In genomic region chr15:40293905-40294895, GRCh38 we compare ENCODE assay signal across 2 cellular contexts.
TF ChIP-seq lines count a peak whose summit lies in the region.

No MANE protein-coding gene starts in this region.

TF ChIP-seq in HEK293, 187 proteins besides CTCF, POLR2A, EP300 and RAD21:
- TF ChIP-seq ZNF157 (tag by site-specific recombination; IDR thresholded peaks at IDR 0.05), result no peak
- TF ChIP-seq, protein P1, sequence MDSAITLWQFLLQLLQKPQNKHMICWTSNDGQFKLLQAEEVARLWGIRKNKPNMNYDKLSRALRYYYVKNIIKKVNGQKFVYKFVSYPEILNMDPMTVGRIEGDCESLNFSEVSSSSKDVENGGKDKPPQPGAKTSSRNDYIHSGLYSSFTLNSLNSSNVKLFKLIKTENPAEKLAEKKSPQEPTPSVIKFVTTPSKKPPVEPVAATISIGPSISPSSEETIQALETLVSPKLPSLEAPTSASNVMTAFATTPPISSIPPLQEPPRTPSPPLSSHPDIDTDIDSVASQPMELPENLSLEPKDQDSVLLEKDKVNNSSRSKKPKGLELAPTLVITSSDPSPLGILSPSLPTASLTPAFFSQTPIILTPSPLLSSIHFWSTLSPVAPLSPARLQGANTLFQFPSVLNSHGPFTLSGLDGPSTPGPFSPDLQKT (IDR thresholded peaks at IDR 0.05; ENCODE audit: borderline replicate concordance, low read depth, low read length), result no peak
- TF ChIP-seq ZNF16 (tag by site-specific recombination; IDR thresholded peaks at IDR 0.05; ENCODE audit: low read depth), result no peak
- no peak for TF ChIP-seq YY1 (tag by site-specific recombination; IDR thresholded peaks at IDR 0.05)
- peak; percentile 84 for TF ChIP-seq EGR2 (tag by site-specific recombination; IDR thresholded peaks at IDR 0.05; ENCODE audit: low read depth)
- no peak for TF ChIP-seq ZBTB1 (tag by site-specific recombination; IDR thresholded peaks at IDR 0.05)
- TF ChIP-seq ATF2 (tag by site-specific recombination; IDR thresholded peaks at IDR 0.05; ENCODE audit: low read depth), result no peak
- TF ChIP-seq ZNF501 (tag by site-specific recombination; IDR thresholded peaks at IDR 0.05), result no peak
- TF ChIP-seq ZNF354C (tag by site-specific recombination; IDR thresholded peaks at IDR 0.05; ENCODE audit: borderline replicate concordance, low read depth), result no peak
- TF ChIP-seq ZFP37 (tag by site-specific recombination; IDR thresholded peaks at IDR 0.05), result no peak
- TF ChIP-seq IKZF3 (tag by site-specific recombination; IDR thresholded peaks at IDR 0.05), result no peak
- no peak for TF ChIP-seq AEBP2 (tag by site-specific recombination; IDR thresholded peaks at IDR 0.05; ENCODE audit: borderline replicate concordance)
- no peak for TF ChIP-seq ZNF398 (tag by site-specific recombination; IDR thresholded peaks at IDR 0.05)
- TF ChIP-seq KLF1 (tag by site-specific recombination; IDR thresholded peaks at IDR 0.05), result no peak
- TF ChIP-seq ZFHX2 (tag by site-specific recombination; conservative IDR thresholded peaks at IDR 0.05), result peak; percentile 79
- TF ChIP-seq, protein P2, sequence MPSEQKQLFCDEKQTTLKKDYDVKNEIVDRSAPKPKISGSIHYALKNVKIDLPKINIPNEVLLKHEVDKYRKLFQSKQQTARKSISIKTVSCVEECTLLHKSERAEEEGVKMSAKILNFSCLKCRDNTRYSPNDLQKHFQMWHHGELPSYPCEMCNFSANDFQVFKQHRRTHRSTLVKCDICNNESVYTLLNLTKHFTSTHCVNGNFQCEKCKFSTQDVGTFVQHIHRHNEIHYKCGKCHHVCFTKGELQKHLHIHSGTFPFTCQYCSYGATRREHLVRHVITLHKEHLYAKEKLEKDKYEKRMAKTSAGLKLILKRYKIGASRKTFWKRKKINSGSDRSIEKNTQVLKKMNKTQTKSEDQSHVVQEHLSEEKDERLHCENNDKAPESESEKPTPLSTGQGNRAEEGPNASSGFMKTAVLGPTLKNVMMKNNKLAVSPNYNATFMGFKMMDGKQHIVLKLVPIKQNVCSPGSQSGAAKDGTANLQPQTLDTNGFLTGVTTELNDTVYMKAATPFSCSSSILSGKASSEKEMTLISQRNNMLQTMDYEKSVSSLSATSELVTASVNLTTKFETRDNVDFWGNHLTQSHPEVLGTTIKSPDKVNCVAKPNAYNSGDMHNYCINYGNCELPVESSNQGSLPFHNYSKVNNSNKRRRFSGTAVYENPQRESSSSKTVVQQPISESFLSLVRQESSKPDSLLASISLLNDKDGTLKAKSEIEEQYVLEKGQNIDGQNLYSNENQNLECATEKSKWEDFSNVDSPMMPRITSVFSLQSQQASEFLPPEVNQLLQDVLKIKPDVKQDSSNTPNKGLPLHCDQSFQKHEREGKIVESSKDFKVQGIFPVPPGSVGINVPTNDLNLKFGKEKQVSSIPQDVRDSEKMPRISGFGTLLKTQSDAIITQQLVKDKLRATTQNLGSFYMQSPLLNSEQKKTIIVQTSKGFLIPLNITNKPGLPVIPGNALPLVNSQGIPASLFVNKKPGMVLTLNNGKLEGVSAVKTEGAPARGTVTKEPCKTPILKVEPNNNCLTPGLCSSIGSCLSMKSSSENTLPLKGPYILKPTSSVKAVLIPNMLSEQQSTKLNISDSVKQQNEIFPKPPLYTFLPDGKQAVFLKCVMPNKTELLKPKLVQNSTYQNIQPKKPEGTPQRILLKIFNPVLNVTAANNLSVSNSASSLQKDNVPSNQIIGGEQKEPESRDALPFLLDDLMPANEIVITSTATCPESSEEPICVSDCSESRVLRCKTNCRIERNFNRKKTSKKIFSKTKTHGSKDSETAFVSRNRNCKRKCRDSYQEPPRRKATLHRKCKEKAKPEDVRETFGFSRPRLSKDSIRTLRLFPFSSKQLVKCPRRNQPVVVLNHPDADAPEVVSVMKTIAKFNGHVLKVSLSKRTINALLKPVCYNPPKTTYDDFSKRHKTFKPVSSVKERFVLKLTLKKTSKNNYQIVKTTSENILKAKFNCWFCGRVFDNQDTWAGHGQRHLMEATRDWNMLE (tag by site-specific recombination; conservative IDR thresholded peaks at IDR 0.05; ENCODE audit: low read depth), result no peak

TF ChIP-seq in H1, 55 proteins besides CTCF, POLR2A, EP300 and RAD21:
- TF ChIP-seq, protein P3, sequence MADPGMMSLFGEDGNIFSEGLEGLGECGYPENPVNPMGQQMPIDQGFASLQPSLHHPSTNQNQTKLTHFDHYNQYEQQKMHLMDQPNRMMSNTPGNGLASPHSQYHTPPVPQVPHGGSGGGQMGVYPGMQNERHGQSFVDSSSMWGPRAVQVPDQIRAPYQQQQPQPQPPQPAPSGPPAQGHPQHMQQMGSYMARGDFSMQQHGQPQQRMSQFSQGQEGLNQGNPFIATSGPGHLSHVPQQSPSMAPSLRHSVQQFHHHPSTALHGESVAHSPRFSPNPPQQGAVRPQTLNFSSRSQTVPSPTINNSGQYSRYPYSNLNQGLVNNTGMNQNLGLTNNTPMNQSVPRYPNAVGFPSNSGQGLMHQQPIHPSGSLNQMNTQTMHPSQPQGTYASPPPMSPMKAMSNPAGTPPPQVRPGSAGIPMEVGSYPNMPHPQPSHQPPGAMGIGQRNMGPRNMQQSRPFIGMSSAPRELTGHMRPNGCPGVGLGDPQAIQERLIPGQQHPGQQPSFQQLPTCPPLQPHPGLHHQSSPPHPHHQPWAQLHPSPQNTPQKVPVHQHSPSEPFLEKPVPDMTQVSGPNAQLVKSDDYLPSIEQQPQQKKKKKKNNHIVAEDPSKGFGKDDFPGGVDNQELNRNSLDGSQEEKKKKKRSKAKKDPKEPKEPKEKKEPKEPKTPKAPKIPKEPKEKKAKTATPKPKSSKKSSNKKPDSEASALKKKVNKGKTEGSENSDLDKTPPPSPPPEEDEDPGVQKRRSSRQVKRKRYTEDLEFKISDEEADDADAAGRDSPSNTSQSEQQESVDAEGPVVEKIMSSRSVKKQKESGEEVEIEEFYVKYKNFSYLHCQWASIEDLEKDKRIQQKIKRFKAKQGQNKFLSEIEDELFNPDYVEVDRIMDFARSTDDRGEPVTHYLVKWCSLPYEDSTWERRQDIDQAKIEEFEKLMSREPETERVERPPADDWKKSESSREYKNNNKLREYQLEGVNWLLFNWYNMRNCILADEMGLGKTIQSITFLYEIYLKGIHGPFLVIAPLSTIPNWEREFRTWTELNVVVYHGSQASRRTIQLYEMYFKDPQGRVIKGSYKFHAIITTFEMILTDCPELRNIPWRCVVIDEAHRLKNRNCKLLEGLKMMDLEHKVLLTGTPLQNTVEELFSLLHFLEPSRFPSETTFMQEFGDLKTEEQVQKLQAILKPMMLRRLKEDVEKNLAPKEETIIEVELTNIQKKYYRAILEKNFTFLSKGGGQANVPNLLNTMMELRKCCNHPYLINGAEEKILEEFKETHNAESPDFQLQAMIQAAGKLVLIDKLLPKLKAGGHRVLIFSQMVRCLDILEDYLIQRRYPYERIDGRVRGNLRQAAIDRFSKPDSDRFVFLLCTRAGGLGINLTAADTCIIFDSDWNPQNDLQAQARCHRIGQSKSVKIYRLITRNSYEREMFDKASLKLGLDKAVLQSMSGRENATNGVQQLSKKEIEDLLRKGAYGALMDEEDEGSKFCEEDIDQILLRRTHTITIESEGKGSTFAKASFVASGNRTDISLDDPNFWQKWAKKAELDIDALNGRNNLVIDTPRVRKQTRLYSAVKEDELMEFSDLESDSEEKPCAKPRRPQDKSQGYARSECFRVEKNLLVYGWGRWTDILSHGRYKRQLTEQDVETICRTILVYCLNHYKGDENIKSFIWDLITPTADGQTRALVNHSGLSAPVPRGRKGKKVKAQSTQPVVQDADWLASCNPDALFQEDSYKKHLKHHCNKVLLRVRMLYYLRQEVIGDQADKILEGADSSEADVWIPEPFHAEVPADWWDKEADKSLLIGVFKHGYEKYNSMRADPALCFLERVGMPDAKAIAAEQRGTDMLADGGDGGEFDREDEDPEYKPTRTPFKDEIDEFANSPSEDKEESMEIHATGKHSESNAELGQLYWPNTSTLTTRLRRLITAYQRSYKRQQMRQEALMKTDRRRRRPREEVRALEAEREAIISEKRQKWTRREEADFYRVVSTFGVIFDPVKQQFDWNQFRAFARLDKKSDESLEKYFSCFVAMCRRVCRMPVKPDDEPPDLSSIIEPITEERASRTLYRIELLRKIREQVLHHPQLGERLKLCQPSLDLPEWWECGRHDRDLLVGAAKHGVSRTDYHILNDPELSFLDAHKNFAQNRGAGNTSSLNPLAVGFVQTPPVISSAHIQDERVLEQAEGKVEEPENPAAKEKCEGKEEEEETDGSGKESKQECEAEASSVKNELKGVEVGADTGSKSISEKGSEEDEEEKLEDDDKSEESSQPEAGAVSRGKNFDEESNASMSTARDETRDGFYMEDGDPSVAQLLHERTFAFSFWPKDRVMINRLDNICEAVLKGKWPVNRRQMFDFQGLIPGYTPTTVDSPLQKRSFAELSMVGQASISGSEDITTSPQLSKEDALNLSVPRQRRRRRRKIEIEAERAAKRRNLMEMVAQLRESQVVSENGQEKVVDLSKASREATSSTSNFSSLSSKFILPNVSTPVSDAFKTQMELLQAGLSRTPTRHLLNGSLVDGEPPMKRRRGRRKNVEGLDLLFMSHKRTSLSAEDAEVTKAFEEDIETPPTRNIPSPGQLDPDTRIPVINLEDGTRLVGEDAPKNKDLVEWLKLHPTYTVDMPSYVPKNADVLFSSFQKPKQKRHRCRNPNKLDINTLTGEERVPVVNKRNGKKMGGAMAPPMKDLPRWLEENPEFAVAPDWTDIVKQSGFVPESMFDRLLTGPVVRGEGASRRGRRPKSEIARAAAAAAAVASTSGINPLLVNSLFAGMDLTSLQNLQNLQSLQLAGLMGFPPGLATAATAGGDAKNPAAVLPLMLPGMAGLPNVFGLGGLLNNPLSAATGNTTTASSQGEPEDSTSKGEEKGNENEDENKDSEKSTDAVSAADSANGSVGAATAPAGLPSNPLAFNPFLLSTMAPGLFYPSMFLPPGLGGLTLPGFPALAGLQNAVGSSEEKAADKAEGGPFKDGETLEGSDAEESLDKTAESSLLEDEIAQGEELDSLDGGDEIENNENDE (IDR thresholded peaks at IDR 0.05; ENCODE audit: insufficient replicate concordance, low read length), result no peak
- TF ChIP-seq TAF1 (IDR thresholded peaks at IDR 0.05; ENCODE audit: low read depth, low read length), result no peak
- TF ChIP-seq MAFK (IDR thresholded peaks at IDR 0.05; ENCODE audit: low read depth, low read length), result no peak
- TF ChIP-seq BCL11A (IDR thresholded peaks at IDR 0.05; ENCODE audit: low read depth in 2 of 2, low read length in 2 of 2), result no peak
- TF ChIP-seq GABPA (IDR thresholded peaks at IDR 0.05; ENCODE audit: borderline replicate concordance, insufficient read depth, low read length), result no peak
- TF ChIP-seq HDAC2 (IDR thresholded peaks at IDR 0.05; ENCODE audit: borderline replicate concordance in 1 of 2, low read depth in 2 of 2, low read length in 2 of 2), result no peak
- no peak for TF ChIP-seq FOSL1 (IDR thresholded peaks at IDR 0.05; ENCODE audit: insufficient read depth, low read depth, low read length)
- TF ChIP-seq NRF1 (IDR thresholded peaks at IDR 0.05; ENCODE audit: low read depth, low read length), result no peak
- TF ChIP-seq, protein P4, sequence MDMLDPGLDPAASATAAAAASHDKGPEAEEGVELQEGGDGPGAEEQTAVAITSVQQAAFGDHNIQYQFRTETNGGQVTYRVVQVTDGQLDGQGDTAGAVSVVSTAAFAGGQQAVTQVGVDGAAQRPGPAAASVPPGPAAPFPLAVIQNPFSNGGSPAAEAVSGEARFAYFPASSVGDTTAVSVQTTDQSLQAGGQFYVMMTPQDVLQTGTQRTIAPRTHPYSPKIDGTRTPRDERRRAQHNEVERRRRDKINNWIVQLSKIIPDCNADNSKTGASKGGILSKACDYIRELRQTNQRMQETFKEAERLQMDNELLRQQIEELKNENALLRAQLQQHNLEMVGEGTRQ (IDR thresholded peaks at IDR 0.05; ENCODE audit: low read length), result no peak
- TF ChIP-seq EGR1 (IDR thresholded peaks at IDR 0.05; ENCODE audit: borderline replicate concordance, low read depth, low read length), result no peak
- no peak for TF ChIP-seq POU5F1 (IDR thresholded peaks at IDR 0.05; ENCODE audit: low read depth, low read length)
- TF ChIP-seq SAP30 (IDR thresholded peaks at IDR 0.05; ENCODE audit: insufficient read depth, insufficient replicate concordance, low read length), result no peak
- TF ChIP-seq RXRA (IDR thresholded peaks at IDR 0.05; ENCODE audit: insufficient read depth, low read depth, low read length), result no peak
